17 cellular contexts compared by ENCODE assay signal in genomic region chr14:94517641-94518257, GRCh38. TPM values are rescaled to one million over a fixed set of nuclear protein-coding genes. Genes with fewer than 3 reads are reported as not detected.
"Had no signal": no experiment of that assay in that cellular context is flagged by ENCODE, and none has a peak within 500 bp of the region (broad histone marks: within the 10 kb centered on the region; RNA-seq: fewer than 3 reads in every experiment).

No MANE protein-coding gene starts in this region.

- H3K27me3 ChIP-seq: body of pancreas, testis, upper lobe of right lung had no signal

- H3K9me3 ChIP-seq: body of pancreas, neutrophil, testis, upper lobe of right lung had no signal

- H3K4me3 ChIP-seq: body of pancreas, testis, upper lobe of right lung had no signal

- ATAC-seq: body of pancreas; left lobe of liver; natural killer cell; stimulated activated naive CD8-positive, alpha-beta T cell treated with anti-CD3 and anti-CD28 coated beads, Interleukin-15, amount 100 ng/mL, for 72 hours; upper lobe of right lung had no signal

- H3K27ac ChIP-seq: body of pancreas, foreskin keratinocyte, neutrophil, testis, upper lobe of right lung had no signal

- DNase-seq: activated CD4-positive, alpha-beta T cell treated with anti-CD3 and anti-CD28 coated beads for 1 hour; activated CD4-positive, alpha-beta T cell treated with anti-CD3 and anti-CD28 coated beads, Interleukin-2, amount 50 U/mL, for 4 hours; activated naive CD4-positive, alpha-beta T cell treated with anti-CD3 and anti-CD28 coated beads, Interleukin-2, amount 50 U/mL, for 16 hours; activated T-cell treated with anti-CD3 and anti-CD28 coated beads for 4 hours; body of pancreas; effector memory CD4-positive, alpha-beta T cell; foreskin keratinocyte; mesenchymal stem cell; natural killer cell; stimulated activated naive CD8-positive, alpha-beta T cell treated with anti-CD3 and anti-CD28 coated beads, Interleukin-15, amount 100 ng/mL, for 72 hours; T-helper 9 cell; testis; upper lobe of right lung had no signal

- H3K4me1 ChIP-seq: body of pancreas, foreskin keratinocyte, testis, upper lobe of right lung had no signal

- H3K36me3 ChIP-seq: neutrophil, upper lobe of right lung had no signal

RNA-seq across cellular contexts. Expression of gene SERPINA12, which starts 8.5 kb away (rescaled TPM):
- total RNA-seq: activated T-helper 2 cell treated with anti-CD3 and anti-CD28 coated beads, Interferon-gamma antibody, Interleukin-2, Interleukin-4, amounts not matched to agents 10 μg/mL and 5 μg/mL and 100 μg/mL, durations not matched to agents 14 hours and 24 hours and 36 hours; body of pancreas; foreskin keratinocyte; natural killer cell; posterior vena cava; upper lobe of right lung had no signal

RNA-seq across cellular contexts. Expression of gene SERPINA9, which starts 41.8 kb away (rescaled TPM):
- total RNA-seq: activated T-helper 2 cell treated with anti-CD3 and anti-CD28 coated beads, Interferon-gamma antibody, Interleukin-2, Interleukin-4, amounts not matched to agents 10 μg/mL and 5 μg/mL and 100 μg/mL, durations not matched to agents 14 hours and 24 hours and 36 hours; body of pancreas; foreskin keratinocyte; left lobe of liver; natural killer cell; posterior vena cava; testis; upper lobe of right lung had no signal

RNA-seq across cellular contexts. Expression of gene SERPINA4, which starts 43.5 kb away (rescaled TPM):
- total RNA-seq: activated T-helper 2 cell treated with anti-CD3 and anti-CD28 coated beads, Interferon-gamma antibody, Interleukin-2, Interleukin-4, amounts not matched to agents 10 μg/mL and 5 μg/mL and 100 μg/mL, durations not matched to agents 14 hours and 24 hours and 36 hours; foreskin keratinocyte; natural killer cell; posterior vena cava; upper lobe of right lung had no signal
